Comparison of ENCODE assay signal across 7 cellular contexts in the genomic region with DNA sequence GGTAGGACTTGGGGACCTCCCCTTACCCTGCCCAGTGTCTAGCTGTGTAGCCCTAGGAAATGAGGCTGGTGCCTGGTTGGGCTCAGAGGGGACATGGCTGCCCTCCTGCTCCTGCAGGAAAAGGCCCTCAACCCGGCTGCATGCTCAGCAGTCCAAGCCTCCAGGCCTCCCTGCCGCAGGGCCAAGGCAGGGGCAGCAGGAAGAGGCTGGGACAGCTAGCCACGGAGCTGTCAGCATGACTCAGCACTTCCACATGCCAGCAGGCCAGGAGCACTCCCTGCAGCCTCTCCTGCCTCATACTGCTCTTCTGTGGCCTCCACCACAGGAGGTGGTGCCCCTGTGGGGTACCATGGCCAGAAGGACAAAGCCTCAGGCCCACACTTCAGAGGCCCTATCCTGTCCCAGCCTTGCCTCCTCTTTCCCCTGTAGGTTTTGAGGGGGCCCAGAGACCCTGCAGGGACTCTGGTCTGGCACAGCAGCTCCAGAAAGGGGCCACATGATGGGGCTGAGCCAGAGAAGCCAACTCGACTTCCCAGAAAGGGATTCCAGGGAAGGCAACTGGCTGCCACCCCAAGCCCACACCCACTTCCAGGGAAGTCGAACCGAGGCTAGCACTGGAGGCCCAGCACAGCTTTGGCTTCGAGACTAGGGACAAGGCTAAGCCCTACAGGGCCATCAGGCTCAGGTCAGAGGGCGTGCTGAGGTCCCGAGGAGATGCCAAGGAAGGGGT. TPM values are rescaled to one million over a fixed set of nuclear protein-coding genes. Genes with fewer than 3 reads are reported as not detected.
DNase-seq lines count a peak whose midpoint lies in the region; ATAC-seq and TF ChIP-seq lines count a peak whose summit lies in the region.

No MANE protein-coding gene starts in this region.

- H3K9ac ChIP-seq in SK-N-SH: peak overlapping the region; percentile 50; the same call in 1 of the 2 replicates

- no peak overlapping the region for H3K4me3 Mint-ChIP-seq in effector memory CD8-positive, alpha-beta T cell

- no peak overlapping the region for H3K4me3 ChIP-seq in SK-N-SH (ENCODE audit: low read depth in 2 of 2, low read length in 1 of 2)

- H3K9me3 Mint-ChIP-seq in effector memory CD8-positive, alpha-beta T cell: no peaks in the 10 kb centered on the region

- H3K4me2 ChIP-seq in SK-N-SH: peak overlapping the region; percentile 51; the same call in 1 of the 2 replicates

- H3K36me3 Mint-ChIP-seq in effector memory CD8-positive, alpha-beta T cell (ENCODE audit: insufficient read depth): peaks cover 48% of the 10 kb centered on the region

- H3K9me3 ChIP-seq in SK-N-SH: no peaks in the 10 kb centered on the region

- H3K9me2 ChIP-seq in SK-N-SH: no peaks in the 10 kb centered on the region

- peaks cover 4 to 7% of the 10 kb centered on the region in 2 donors for H3K4me1 Mint-ChIP-seq in effector memory CD8-positive, alpha-beta T cell (ENCODE audit: low read depth in 2 of 2)

- peaks cover 39% of the 10 kb centered on the region for H3F3A ChIP-seq in SK-N-SH (replicated peaks; ENCODE audit: insufficient read depth)

- 74% methylated on average over 4 of the region's 9 CpGs for WGBS in SK-N-SH (ENCODE audit: low lambda C conversion rate)

- no peaks in the 10 kb centered on the region for H3K27me3 Mint-ChIP-seq in effector memory CD8-positive, alpha-beta T cell

- H4K20me1 ChIP-seq in SK-N-SH (ENCODE audit: insufficient read depth): peaks cover 5% of the 10 kb centered on the region; the same call in 1 of the 2 replicates

- no peaks in the 10 kb centered on the region for H3K27me3 ChIP-seq in SK-N-SH (ENCODE audit: insufficient read depth)

- TF ChIP-seq EP300 in SK-N-SH (IDR thresholded peaks at IDR 0.05; ENCODE audit: borderline replicate concordance in 1 of 2, low read depth in 1 of 2, low read length in 1 of 2): no peak

- POLR2A ChIA-PET in SK-N-SH (lab: Yijun Ruan, JAX): no interaction called here

- ATAC-seq in GM21619 (IDR thresholded peaks at IDR 0.05; ENCODE audit: unreplicated experiment): no peak
- ATAC-seq in effector memory CD8-positive, alpha-beta T cell (replicated peaks): no peak

- no peak for TF ChIP-seq CTCF in SK-N-SH (IDR thresholded peaks at IDR 0.05)

- no peak overlapping the region for H2AFZ ChIP-seq in SK-N-SH (ENCODE audit: low read depth)

- peaks cover 55% of the 10 kb centered on the region for H3K79me2 ChIP-seq in SK-N-SH (ENCODE audit: insufficient read depth)

- peak; percentile 88 for DNase-seq in HCEC 1CT
- DNase-seq in SK-N-SH: no peak
- DNase-seq in epidermal melanocyte (ENCODE audit: insufficient read length, low spot score): peak; percentile 80
- peak; percentile 52 for DNase-seq in midbrain (lab: John Stamatoyannopoulos, UW)
- DNase-seq in effector memory CD8-positive, alpha-beta T cell: no peak
- no peak for DNase-seq in stimulated activated naive CD4-positive, alpha-beta T cell (lab: John Stamatoyannopoulos, UW)

- TF ChIP-seq RAD21 in SK-N-SH (IDR thresholded peaks at IDR 0.05; ENCODE audit: low read length): no peak

- peaks cover 20 to 31% of the 10 kb centered on the region in 2 experiments; a peak in 3 of 4 replicates for H3K4me1 ChIP-seq in SK-N-SH (ENCODE audit: control insufficient read depth in 1 of 2, insufficient read depth in 2 of 2, low read depth in 1 of 2, low read length in 1 of 2)

- CTCF ChIA-PET in SK-N-SH (lab: Yijun Ruan, JAX): interaction anchor here (1.1 to 1.3 kb wide), 2 partner anchors 16 to 17 kb away, joined by 3 to 4 read pairs; no protein-coding TSS in a partner anchor

- peak overlapping the region; percentile 80 to 97 for H3K27ac ChIP-seq in SK-N-SH (ENCODE audit: low read depth in 2 of 2, low read length in 1 of 2)

- peak overlapping the region in 1 of 2 donors; percentile 86 for H3K27ac Mint-ChIP-seq in effector memory CD8-positive, alpha-beta T cell

- H3K36me3 ChIP-seq in SK-N-SH (replicated peaks in 1 of 2; ENCODE audit: control insufficient read depth in 1 of 2, insufficient read depth in 2 of 2, low read length in 1 of 2): peaks cover 50 to 75% of the 10 kb centered on the region in 2 experiments

TF ChIP-seq in SK-N-SH, 30 proteins besides CTCF, POLR2A, EP300 and RAD21:
- TF ChIP-seq FOXM1 (IDR thresholded peaks at IDR 0.05; ENCODE audit: low read depth) (no peak), SIN3A (IDR thresholded peaks at IDR 0.05; ENCODE audit: borderline replicate concordance, low read depth, low read length) (peak; percentile 83), YY1 (IDR thresholded peaks at IDR 0.05; ENCODE audit: low read depth) (peak; percentile 72; the same call in 1 of the 2 replicates), TEAD4 (IDR thresholded peaks at IDR 0.05; ENCODE audit: borderline replicate concordance, insufficient read depth) (no peak), GATA2 (CRISPR knock-in tag; IDR thresholded peaks at IDR 0.05) (no peak), NRF1 (IDR thresholded peaks at IDR 0.05; ENCODE audit: low read depth, low read length) (no peak), TCF12 (IDR thresholded peaks at IDR 0.05) (peak; percentile 46; the same call in 1 of the 2 replicates), MXI1 (IDR thresholded peaks at IDR 0.05; ENCODE audit: low read depth, low read length) (no peak), RCOR1 (IDR thresholded peaks at IDR 0.05; ENCODE audit: low read length) (no peak), NFIC (IDR thresholded peaks at IDR 0.05; ENCODE audit: borderline replicate concordance) (peak; percentile 60), JUND (IDR thresholded peaks at IDR 0.05) (0 out of 2 replicates have a peak, but pooled peaks have one; percentile 7), FOSL2 (IDR thresholded peaks at IDR 0.05; ENCODE audit: borderline replicate concordance, low read depth) (peak; percentile 57; the same call in 1 of the 2 replicates)
- TF ChIP-seq, protein P1, sequence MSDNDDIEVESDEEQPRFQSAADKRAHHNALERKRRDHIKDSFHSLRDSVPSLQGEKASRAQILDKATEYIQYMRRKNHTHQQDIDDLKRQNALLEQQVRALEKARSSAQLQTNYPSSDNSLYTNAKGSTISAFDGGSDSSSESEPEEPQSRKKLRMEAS (IDR thresholded peaks at IDR 0.05; ENCODE audit: low read depth): peak; percentile 98
- TF ChIP-seq, protein P2, sequence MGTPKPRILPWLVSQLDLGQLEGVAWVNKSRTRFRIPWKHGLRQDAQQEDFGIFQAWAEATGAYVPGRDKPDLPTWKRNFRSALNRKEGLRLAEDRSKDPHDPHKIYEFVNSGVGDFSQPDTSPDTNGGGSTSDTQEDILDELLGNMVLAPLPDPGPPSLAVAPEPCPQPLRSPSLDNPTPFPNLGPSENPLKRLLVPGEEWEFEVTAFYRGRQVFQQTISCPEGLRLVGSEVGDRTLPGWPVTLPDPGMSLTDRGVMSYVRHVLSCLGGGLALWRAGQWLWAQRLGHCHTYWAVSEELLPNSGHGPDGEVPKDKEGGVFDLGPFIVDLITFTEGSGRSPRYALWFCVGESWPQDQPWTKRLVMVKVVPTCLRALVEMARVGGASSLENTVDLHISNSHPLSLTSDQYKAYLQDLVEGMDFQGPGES (IDR thresholded peaks at IDR 0.05; ENCODE audit: low read depth, low read length): no peak
- TF ChIP-seq, protein P3, sequence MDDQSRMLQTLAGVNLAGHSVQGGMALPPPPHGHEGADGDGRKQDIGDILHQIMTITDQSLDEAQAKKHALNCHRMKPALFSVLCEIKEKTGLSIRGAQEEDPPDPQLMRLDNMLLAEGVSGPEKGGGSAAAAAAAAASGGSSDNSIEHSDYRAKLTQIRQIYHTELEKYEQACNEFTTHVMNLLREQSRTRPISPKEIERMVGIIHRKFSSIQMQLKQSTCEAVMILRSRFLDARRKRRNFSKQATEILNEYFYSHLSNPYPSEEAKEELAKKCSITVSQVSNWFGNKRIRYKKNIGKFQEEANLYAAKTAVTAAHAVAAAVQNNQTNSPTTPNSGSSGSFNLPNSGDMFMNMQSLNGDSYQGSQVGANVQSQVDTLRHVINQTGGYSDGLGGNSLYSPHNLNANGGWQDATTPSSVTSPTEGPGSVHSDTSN (IDR thresholded peaks at IDR 0.05): peak; percentile 43; the same call in 1 of the 2 replicates
- TF ChIP-seq, protein P4, sequence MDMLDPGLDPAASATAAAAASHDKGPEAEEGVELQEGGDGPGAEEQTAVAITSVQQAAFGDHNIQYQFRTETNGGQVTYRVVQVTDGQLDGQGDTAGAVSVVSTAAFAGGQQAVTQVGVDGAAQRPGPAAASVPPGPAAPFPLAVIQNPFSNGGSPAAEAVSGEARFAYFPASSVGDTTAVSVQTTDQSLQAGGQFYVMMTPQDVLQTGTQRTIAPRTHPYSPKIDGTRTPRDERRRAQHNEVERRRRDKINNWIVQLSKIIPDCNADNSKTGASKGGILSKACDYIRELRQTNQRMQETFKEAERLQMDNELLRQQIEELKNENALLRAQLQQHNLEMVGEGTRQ (IDR thresholded peaks at IDR 0.05; ENCODE audit: borderline replicate concordance, low read depth, low read length): no peak
- TF ChIP-seq, protein P5, sequence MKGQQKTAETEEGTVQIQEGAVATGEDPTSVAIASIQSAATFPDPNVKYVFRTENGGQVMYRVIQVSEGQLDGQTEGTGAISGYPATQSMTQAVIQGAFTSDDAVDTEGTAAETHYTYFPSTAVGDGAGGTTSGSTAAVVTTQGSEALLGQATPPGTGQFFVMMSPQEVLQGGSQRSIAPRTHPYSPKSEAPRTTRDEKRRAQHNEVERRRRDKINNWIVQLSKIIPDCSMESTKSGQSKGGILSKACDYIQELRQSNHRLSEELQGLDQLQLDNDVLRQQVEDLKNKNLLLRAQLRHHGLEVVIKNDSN (IDR thresholded peaks at IDR 0.05; ENCODE audit: borderline replicate concordance, low read depth): no peak
TF ChIP-seq in SK-N-SH: peak in this region for 8.

RNA-seq across cellular contexts. Expression of a gene that starts 19.5 kb away (rescaled TPM):
- polyA plus RNA-seq in SK-N-SH (2012; rRNA removed): 119 and 144 TPM in 2 replicates
- polyA plus RNA-seq in SK-N-SH (2012; cell fraction: cytosol; rRNA removed): 70.5 and 99.2 TPM in 2 replicates
- 178 and 225 TPM in 2 replicates for polyA plus RNA-seq in SK-N-SH (2012; cell fraction: nucleus; rRNA removed)

Comparison
In these comparisons a context has a peak if more than half of its experiments do, and no peak if none do; other contexts are left out.
1. DNase-seq: peak in HCEC 1CT (single experiment), epidermal melanocyte (single experiment) and midbrain (single experiment); none in SK-N-SH (single experiment), effector memory CD8-positive, alpha-beta T cell (0 of 3) and stimulated activated naive CD4-positive, alpha-beta T cell (0 of 6).